ENCODE assay signal across 8 cellular contexts in genomic region chr5:150517272-150518152, GRCh38. TPM values are rescaled to one million over a fixed set of nuclear protein-coding genes. Genes with fewer than 3 reads are reported as not detected.
DNase-seq lines count a peak whose midpoint lies in the region; ATAC-seq lines count a peak whose summit lies in the region.

No MANE protein-coding gene starts in this region.

- DNase-seq in AG08396 (ENCODE audit: low spot score): peak; percentile 92
- DNase-seq in NCI-H1417 (lab: John Stamatoyannopoulos, UW): peak; percentile 13 to 84 (median 61)
- DNase-seq in caudate nucleus (lab: John Stamatoyannopoulos, UW): peak in 11 of 61 donors; percentile 14 to 70 (median 31)
- DNase-seq in mucosa of gallbladder (ENCODE audit: low spot score): peak; percentile 91
- no peak for DNase-seq in putamen (ENCODE audit: low spot score)
- DNase-seq in activated T-cell treated with anti-CD3 and anti-CD28 coated beads, Interleukin-2, amount 50 U/mL, for 48 hours: no peak
- no peak for DNase-seq in stimulated activated CD4-positive, alpha-beta T cell treated with anti-CD3 and anti-CD28 coated beads, Interleukin-2, amount 100 ng/mL, for 48 hours

- peak overlapping the region; percentile 77 for H3K27ac ChIP-seq in caudate nucleus (ENCODE audit: low read depth, low read length)

- ATAC-seq in GM21528 (IDR thresholded peaks at IDR 0.05; ENCODE audit: low FRiP score, unreplicated experiment): no peak

RNA-seq across cellular contexts. Expression of gene NDST1, which starts 9.6 kb away (rescaled TPM):
- total RNA-seq in mucosa of gallbladder: 80.7 TPM

Comparison
In these comparisons a context has a peak if more than half of its experiments do, and no peak if none do; other contexts are left out.
1. DNase-seq: peak in AG08396 (single experiment), NCI-H1417 (3 of 3) and mucosa of gallbladder (single experiment); none in putamen (single experiment), activated T-cell treated with anti-CD3 and anti-CD28 coated beads, Interleukin-2, amount 50 U/mL, for 48 hours (0 of 2) and stimulated activated CD4-positive, alpha-beta T cell treated with anti-CD3 and anti-CD28 coated beads, Interleukin-2, amount 100 ng/mL, for 48 hours (0 of 2).